ENCODE assay signal across 1 cellular context in the genomic region with DNA sequence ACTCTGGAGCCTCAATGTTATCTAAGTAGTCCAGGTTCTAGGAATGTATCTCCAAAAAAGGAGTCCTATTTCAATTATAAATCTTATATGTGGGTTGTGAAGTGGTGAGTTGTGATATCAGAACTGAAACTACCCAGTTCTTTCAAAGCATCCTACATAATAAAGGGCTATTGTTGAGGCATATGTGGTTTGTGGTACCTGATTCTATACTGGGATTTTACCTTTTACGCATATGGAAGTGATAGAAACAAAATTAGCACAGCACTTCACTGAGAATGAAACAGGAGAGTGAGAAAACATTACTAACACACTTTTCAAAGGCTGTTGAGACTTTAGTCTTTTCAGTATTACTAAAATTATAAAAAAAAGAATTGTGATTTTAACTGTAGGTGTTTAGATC.
TF ChIP-seq lines count a peak whose summit lies in the region.

No MANE protein-coding gene starts in this region.

TF ChIP-seq in GM12878, 131 proteins besides CTCF, POLR2A, EP300 and RAD21 (continued from another document):
- TF ChIP-seq RB1 (IDR thresholded peaks at IDR 0.05; ENCODE audit: borderline replicate concordance): no peak
- TF ChIP-seq NR2F1 (conservative IDR thresholded peaks at IDR 0.05): peak; percentile 54; the same call in 1 of the 2 replicates
- peak; percentile 87 for TF ChIP-seq JUNB (IDR thresholded peaks at IDR 0.05)
- peak; percentile 98 for TF ChIP-seq ZNF217 (IDR thresholded peaks at IDR 0.05)
- TF ChIP-seq CHD2 (IDR thresholded peaks at IDR 0.05; ENCODE audit: borderline replicate concordance, low read depth, low read length): peak; percentile 47; the same call in 1 of the 2 replicates
- peak; percentile 91 for TF ChIP-seq ATF2 (IDR thresholded peaks at IDR 0.05; ENCODE audit: low read length)
- TF ChIP-seq, protein P1, sequence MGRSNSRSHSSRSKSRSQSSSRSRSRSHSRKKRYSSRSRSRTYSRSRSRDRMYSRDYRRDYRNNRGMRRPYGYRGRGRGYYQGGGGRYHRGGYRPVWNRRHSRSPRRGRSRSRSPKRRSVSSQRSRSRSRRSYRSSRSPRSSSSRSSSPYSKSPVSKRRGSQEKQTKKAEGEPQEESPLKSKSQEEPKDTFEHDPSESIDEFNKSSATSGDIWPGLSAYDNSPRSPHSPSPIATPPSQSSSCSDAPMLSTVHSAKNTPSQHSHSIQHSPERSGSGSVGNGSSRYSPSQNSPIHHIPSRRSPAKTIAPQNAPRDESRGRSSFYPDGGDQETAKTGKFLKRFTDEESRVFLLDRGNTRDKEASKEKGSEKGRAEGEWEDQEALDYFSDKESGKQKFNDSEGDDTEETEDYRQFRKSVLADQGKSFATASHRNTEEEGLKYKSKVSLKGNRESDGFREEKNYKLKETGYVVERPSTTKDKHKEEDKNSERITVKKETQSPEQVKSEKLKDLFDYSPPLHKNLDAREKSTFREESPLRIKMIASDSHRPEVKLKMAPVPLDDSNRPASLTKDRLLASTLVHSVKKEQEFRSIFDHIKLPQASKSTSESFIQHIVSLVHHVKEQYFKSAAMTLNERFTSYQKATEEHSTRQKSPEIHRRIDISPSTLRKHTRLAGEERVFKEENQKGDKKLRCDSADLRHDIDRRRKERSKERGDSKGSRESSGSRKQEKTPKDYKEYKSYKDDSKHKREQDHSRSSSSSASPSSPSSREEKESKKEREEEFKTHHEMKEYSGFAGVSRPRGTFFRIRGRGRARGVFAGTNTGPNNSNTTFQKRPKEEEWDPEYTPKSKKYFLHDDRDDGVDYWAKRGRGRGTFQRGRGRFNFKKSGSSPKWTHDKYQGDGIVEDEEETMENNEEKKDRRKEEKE (IDR thresholded peaks at IDR 0.05): no peak
- peak; percentile 90 for TF ChIP-seq TCF7 (IDR thresholded peaks at IDR 0.05; ENCODE audit: borderline replicate concordance)
- peak; percentile 89 for TF ChIP-seq FOXM1 (IDR thresholded peaks at IDR 0.05; ENCODE audit: low read depth, low read length)
- TF ChIP-seq MTA2 (IDR thresholded peaks at IDR 0.05; ENCODE audit: low read depth): peak; percentile 98
- TF ChIP-seq IKZF1 (conservative IDR thresholded peaks at IDR 0.05): peak; percentile 66
- no peak for TF ChIP-seq TCF12 (IDR thresholded peaks at IDR 0.05; ENCODE audit: low read depth, low read length)
- peak; percentile 58; the same call in 1 of the 2 replicates for TF ChIP-seq SREBF1 (IDR thresholded peaks at IDR 0.05; ENCODE audit: low read length)
- 0 out of 2 replicates have a peak, but pooled peaks have one; percentile 25 for TF ChIP-seq PAX5 (IDR thresholded peaks at IDR 0.05; ENCODE audit: borderline replicate concordance, low read depth, low read length)
- TF ChIP-seq POLR2AphosphoS2 (IDR thresholded peaks at IDR 0.05; ENCODE audit: low read depth, low read length): no peak
- TF ChIP-seq BCL11A (IDR thresholded peaks at IDR 0.05; ENCODE audit: low read depth, low read length): peak; percentile 89
- TF ChIP-seq, protein P2, sequence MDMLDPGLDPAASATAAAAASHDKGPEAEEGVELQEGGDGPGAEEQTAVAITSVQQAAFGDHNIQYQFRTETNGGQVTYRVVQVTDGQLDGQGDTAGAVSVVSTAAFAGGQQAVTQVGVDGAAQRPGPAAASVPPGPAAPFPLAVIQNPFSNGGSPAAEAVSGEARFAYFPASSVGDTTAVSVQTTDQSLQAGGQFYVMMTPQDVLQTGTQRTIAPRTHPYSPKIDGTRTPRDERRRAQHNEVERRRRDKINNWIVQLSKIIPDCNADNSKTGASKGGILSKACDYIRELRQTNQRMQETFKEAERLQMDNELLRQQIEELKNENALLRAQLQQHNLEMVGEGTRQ (IDR thresholded peaks at IDR 0.05; ENCODE audit: borderline replicate concordance, low read depth, low read length): no peak
- no peak for TF ChIP-seq NKRF (conservative IDR thresholded peaks at IDR 0.05)
- peak; percentile 47 for TF ChIP-seq SMAD1 (IDR thresholded peaks at IDR 0.05; ENCODE audit: low read depth, partially characterized antibody)
- TF ChIP-seq ZNF24 (IDR thresholded peaks at IDR 0.05): peak; percentile 57; the same call in 1 of the 2 replicates
- no peak for TF ChIP-seq TAF1 (IDR thresholded peaks at IDR 0.05; ENCODE audit: borderline replicate concordance, low read depth, low read length)
- TF ChIP-seq NR2C1 (IDR thresholded peaks at IDR 0.05): no peak
- TF ChIP-seq RUNX3 (IDR thresholded peaks at IDR 0.05; ENCODE audit: low read length): peak; percentile 99
- no peak for TF ChIP-seq SP1 (IDR thresholded peaks at IDR 0.05; ENCODE audit: low read depth, low read length)
- no peak for TF ChIP-seq SMAD5 (IDR thresholded peaks at IDR 0.05; ENCODE audit: low read depth)
- 0 out of 4 replicates have a peak, but pooled peaks of 1 of the 2 experiments have one; percentile 54 for TF ChIP-seq CEBPB (IDR thresholded peaks at IDR 0.05; ENCODE audit: borderline replicate concordance in 1 of 2, low read depth in 2 of 2, low read length in 2 of 2)
- TF ChIP-seq KDM1A (IDR thresholded peaks at IDR 0.05; ENCODE audit: borderline replicate concordance): no peak
- TF ChIP-seq ZNF384 (IDR thresholded peaks at IDR 0.05; ENCODE audit: borderline replicate concordance, low read depth, low read length): peak; percentile 38; the same call in 1 of the 2 replicates
- no peak for TF ChIP-seq ZNF592 (IDR thresholded peaks at IDR 0.05)
- peak; percentile 63; the same call in 1 of the 2 replicates for TF ChIP-seq CREM (IDR thresholded peaks at IDR 0.05; ENCODE audit: low read depth)
- no peak for TF ChIP-seq MYC (IDR thresholded peaks at IDR 0.05; ENCODE audit: insufficient read depth, insufficient read length, insufficient replicate concordance, low read length, severe bottlenecking)
- TF ChIP-seq ETV6 (conservative IDR thresholded peaks at IDR 0.05 in 1 of 2, IDR thresholded peaks at IDR 0.05 in 1 of 2; ENCODE audit: borderline replicate concordance in 1 of 2, low read depth in 1 of 2): peak in 1 of 2 experiments; percentile 16; a peak in 1 of 4 replicates
- no peak for TF ChIP-seq ESRRA (IDR thresholded peaks at IDR 0.05; ENCODE audit: low read length)
- peak; percentile 95 for TF ChIP-seq NFIC (IDR thresholded peaks at IDR 0.05; ENCODE audit: low read depth, low read length)
- no peak for TF ChIP-seq NFYA (IDR thresholded peaks at IDR 0.05; ENCODE audit: borderline replicate concordance, low read depth, low read length)
- TF ChIP-seq SUPT20H (IDR thresholded peaks at IDR 0.05; ENCODE audit: borderline replicate concordance, control insufficient read depth, low read depth, low read length): no peak
- TF ChIP-seq SIN3A (IDR thresholded peaks at IDR 0.05; ENCODE audit: low read depth, low read length): no peak
- peak; percentile 17; the same call in 1 of the 2 replicates for TF ChIP-seq SPI1 (IDR thresholded peaks at IDR 0.05; ENCODE audit: borderline replicate concordance, insufficient read depth, low read depth, low read length)
- TF ChIP-seq, protein P3, sequence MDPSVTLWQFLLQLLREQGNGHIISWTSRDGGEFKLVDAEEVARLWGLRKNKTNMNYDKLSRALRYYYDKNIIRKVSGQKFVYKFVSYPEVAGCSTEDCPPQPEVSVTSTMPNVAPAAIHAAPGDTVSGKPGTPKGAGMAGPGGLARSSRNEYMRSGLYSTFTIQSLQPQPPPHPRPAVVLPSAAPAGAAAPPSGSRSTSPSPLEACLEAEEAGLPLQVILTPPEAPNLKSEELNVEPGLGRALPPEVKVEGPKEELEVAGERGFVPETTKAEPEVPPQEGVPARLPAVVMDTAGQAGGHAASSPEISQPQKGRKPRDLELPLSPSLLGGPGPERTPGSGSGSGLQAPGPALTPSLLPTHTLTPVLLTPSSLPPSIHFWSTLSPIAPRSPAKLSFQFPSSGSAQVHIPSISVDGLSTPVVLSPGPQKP (IDR thresholded peaks at IDR 0.05; ENCODE audit: low read depth, low read length): no peak
- peak; percentile 70; the same call in 1 of the 2 replicates for TF ChIP-seq PML (IDR thresholded peaks at IDR 0.05; ENCODE audit: low read length)
- peak; percentile 93 for TF ChIP-seq MEF2B (IDR thresholded peaks at IDR 0.05; ENCODE audit: partially characterized antibody, poor library complexity, severe bottlenecking)
